8 cellular contexts compared by ENCODE assay signal in the genomic region with DNA sequence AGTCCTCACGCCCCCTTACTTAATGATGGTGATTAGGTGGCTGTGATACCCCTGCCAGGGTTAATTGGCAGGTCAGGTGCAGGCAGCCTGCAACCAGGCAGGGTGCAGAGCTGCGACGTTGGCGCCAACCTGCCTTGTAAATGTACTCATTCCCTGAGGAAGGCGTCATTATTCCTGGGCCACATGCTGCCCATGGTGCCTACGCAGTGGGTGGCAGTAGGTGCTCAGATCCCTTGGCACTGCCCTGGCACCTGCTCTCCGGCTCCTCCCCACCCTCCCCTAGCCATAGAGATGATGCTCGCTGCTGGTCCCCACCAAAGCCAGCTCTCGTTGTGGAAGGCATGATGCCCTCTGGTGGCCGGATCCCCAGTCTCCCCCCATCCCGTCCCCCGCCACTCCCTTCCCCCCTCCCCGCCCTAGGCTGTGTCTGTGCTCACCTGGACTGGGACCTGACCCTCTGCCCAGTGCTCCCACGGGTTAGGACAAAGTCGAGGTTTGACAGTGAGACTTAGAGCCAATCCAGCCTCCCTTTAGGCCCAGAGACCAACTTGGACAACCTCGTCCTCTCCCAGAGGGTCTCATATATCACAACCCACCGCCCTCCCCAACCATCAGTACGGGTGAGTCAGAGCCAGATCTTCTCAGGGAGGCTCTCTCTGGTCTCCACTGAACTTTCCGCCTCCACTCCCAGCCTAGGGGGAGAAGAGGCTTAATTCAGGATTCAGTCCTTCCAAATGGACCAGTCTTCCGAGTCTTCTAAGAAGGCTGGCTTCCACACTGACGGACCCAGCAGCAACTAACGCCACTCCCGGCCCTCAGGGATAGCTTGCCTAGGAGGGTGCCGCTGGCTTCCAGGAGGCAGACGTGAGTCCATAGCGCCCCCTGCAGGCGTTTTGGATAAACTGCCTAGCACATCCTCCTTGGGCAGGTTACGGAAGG. TPM values are rescaled to one million over a fixed set of nuclear protein-coding genes. Genes with fewer than 3 reads are reported as not detected.
DNase-seq lines count a peak whose midpoint lies in the region; ATAC-seq, FAIRE-seq and TF ChIP-seq lines count a peak whose summit lies in the region.

No MANE protein-coding gene starts in this region.

- no peak overlapping the region for H3K4me3 ChIP-seq in AG09309 (ENCODE audit: control insufficient read depth, low read depth, low read length)

- TF ChIP-seq CTCF in AG09309 (IDR thresholded peaks at IDR 0.05; ENCODE audit: control insufficient read depth, insufficient read depth, low read depth, low read length, missing control alignments) = peak; percentile 92

- intact Hi-C loops in left ventricle myocardium superior (cut with micrococcal nuclease) = loop anchor here (2.0 kb wide), 1 partner anchor 79 kb away; no protein-coding TSS in a partner anchor

- H3K27ac ChIP-seq in angular gyrus (ENCODE audit: low read depth, low read length) = peak overlapping the region; percentile 94

- no peak for FAIRE-seq in urothelium cell line (lab: Jason Lieb, UNC)

- DNase-seq in AG09309 (ENCODE audit: low read depth) = peak; percentile 18
- DNase-seq in NCI-H187 treated with DMSO at 0.1 percent for 48 hours (lab: John Stamatoyannopoulos, UW) = peak; percentile 19
- DNase-seq in T-helper 2 cell = peak; percentile 66 to 81 (median 78)
- DNase-seq in left ventricle myocardium superior = peak; percentile 92
- DNase-seq in pulmonary artery endothelial cell (ENCODE audit: low read depth, low spot score) = peak; percentile 83
- DNase-seq in urothelium cell line (ENCODE audit: low spot score) = peak; percentile 84

- ATAC-seq in GM21529 (IDR thresholded peaks at IDR 0.05; ENCODE audit: unreplicated experiment) = peak; percentile 47
- ATAC-seq in left ventricle myocardium superior = peak; percentile 80

RNA-seq across cellular contexts. Expression of gene KRTCAP2, which starts 5.7 kb away (rescaled TPM):
- total RNA-seq in left ventricle myocardium superior = 134 TPM
- total RNA-seq in pulmonary artery endothelial cell = 117 and 121 TPM in 2 replicates

RNA-seq across cellular contexts. Expression of gene TRIM46, which starts 6.2 kb away (rescaled TPM):
- total RNA-seq in left ventricle myocardium superior (0.22 TPM), pulmonary artery endothelial cell (4.1 and 4.9 TPM in 2 replicates)

RNA-seq across cellular contexts. Expression of gene DPM3, which starts 27.1 kb away (rescaled TPM):
- total RNA-seq in left ventricle myocardium superior = 52.4 TPM
- total RNA-seq in pulmonary artery endothelial cell = 29.2 and 31.1 TPM in 2 replicates

RNA-seq across cellular contexts. Expression of gene SLC50A1, which starts 31.8 kb away (rescaled TPM):
- 8.8 TPM for total RNA-seq in left ventricle myocardium superior
- total RNA-seq in pulmonary artery endothelial cell = 24.1 and 40.8 TPM in 2 replicates

RNA-seq across cellular contexts. Expression of gene EFNA1, which starts 39.8 kb away (rescaled TPM):
- 51.0 TPM for total RNA-seq in left ventricle myocardium superior
- total RNA-seq in pulmonary artery endothelial cell = 53.3 and 57.0 TPM in 2 replicates

Comparison
In these comparisons a context has a peak if more than half of its experiments do, and no peak if none do; other contexts are left out.
1. DNase-seq: peak in every context shown above with its lines; median percentile 92 in left ventricle myocardium superior; 84 in urothelium cell line; 83 in pulmonary artery endothelial cell; 78 in T-helper 2 cell; 19 in NCI-H187 treated with DMSO at 0.1 percent for 48 hours; 18 in AG09309.